Comparison of ENCODE assay signal across 25 cellular contexts in the genomic region with DNA sequence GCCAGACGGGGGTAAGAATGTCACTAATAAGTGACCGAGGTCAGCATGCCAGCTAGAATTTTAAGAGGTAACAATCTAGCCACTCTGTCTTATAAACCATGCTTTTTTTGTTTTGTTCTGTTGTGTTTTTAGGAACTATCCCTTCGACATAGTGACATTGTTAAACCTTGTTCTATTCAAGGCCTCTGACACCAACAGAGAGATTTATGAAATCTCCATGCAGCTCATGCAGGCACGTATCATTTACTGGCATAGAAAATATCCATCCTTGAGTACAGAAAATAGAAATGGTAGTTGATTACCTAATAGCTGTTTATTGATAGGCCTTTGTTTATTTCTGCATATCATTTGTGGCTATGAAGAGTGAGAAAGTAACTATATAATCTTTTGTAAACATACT.
DNase-seq lines count a peak whose midpoint lies in the region; ATAC-seq and TF ChIP-seq lines count a peak whose summit lies in the region.
"Had no signal": no experiment of that assay in that cellular context is flagged by ENCODE, and none has a peak within 500 bp of the region (broad histone marks: within the 10 kb centered on the region; RNA-seq: fewer than 3 reads in every experiment).

No MANE protein-coding gene starts in this region.

- TF ChIP-seq CTCF in heart right ventricle (IDR thresholded peaks at IDR 0.05) (no peak), psoas muscle (IDR thresholded peaks at IDR 0.05) (no peak), gastrocnemius medialis (IDR thresholded peaks at IDR 0.05 in 4 of 5, conservative IDR thresholded peaks at IDR 0.05 in 1 of 5) (no peak), ascending aorta (IDR thresholded peaks at IDR 0.05) (no peak)

- H3K27ac ChIP-seq in heart right ventricle (peak overlapping the region in 9 of 10 donors; percentile 21 to 73 (median 56)), psoas muscle (peak overlapping the region; percentile 4), gastrocnemius medialis (peak overlapping the region in 2 of 4 donors; percentile 45 to 63), ascending aorta (no peak overlapping the region)
- H3K27ac ChIP-seq: BLaER1 had no signal

- DNase-seq in heart right ventricle (no peak), Right ventricle myocardium superior (no peak), left ventricle myocardium superior (no peak), left cardiac atrium (no peak), psoas muscle (no peak), gastrocnemius medialis (no peak), ascending aorta (ENCODE audit: low spot score in 2 of 2) (no peak)
- no peak for DNase-seq in activated CD8-positive, alpha-beta memory T cell treated with anti-CD3 and anti-CD28 coated beads, Interleukin-2, amount 50 U/mL, for 4 hours
- DNase-seq: 8988T; ACHN; BE2C; C1 segment of cervical spinal cord; CD4-positive, alpha-beta memory T cell; CD4-positive, CD25-positive, alpha-beta regulatory T cell; CD8-positive, alpha-beta memory T cell; COR-L47; DMS 273 treated with DMSO at 0.1 percent for 48 hours; DMS153; DMS53; DMS79; DND-41; EL; GDM1 had no signal

- H3K4me3 ChIP-seq in heart right ventricle: no peak overlapping the region
- H3K4me3 ChIP-seq in psoas muscle: no peak overlapping the region
- H3K4me3 ChIP-seq in gastrocnemius medialis: no peak overlapping the region
- no peak overlapping the region for H3K4me3 ChIP-seq in ascending aorta
- H3K4me3 ChIP-seq: BLaER1, GM12878 had no signal

- TF ChIP-seq POLR2A in gastrocnemius medialis (IDR thresholded peaks at IDR 0.05): no peak

- ATAC-seq in heart right ventricle (peak in 4 of 8 donors; percentile 43 to 52 (median 47)), Right ventricle myocardium superior (ENCODE audit: poor library complexity) (no peak), left ventricle myocardium superior (peak; percentile 21), left cardiac atrium (no peak), psoas muscle (peak; percentile 68 to 95 (median 78)), gastrocnemius medialis (peak; percentile 56 to 82)
- ATAC-seq: GM12878 had no signal

- H3K4me1 ChIP-seq in heart right ventricle: peaks cover 0 to 56% (median 15%) of the 10 kb centered on the region in 9 donors
- no peaks in the 10 kb centered on the region for H3K4me1 ChIP-seq in psoas muscle
- peaks cover 0 to 4% of the 10 kb centered on the region in 2 donors for H3K4me1 ChIP-seq in gastrocnemius medialis
- no peaks in the 10 kb centered on the region for H3K4me1 ChIP-seq in ascending aorta

- intact Hi-C loops in heart right ventricle (cut with DNase I) (loop anchor here in 1 of 10 donors (5.0 to 10.0 kb wide), 2 partner anchors 35 to 287 kb away; no protein-coding TSS in a partner anchor), Right ventricle myocardium superior (cut with DNase I) (no loop called here), left ventricle myocardium superior (cut with micrococcal nuclease) (no loop called here), left cardiac atrium (cut with DNase I) (no loop called here), psoas muscle (cut with DNase I) (no loop called here), gastrocnemius medialis (cut with DNase I; ENCODE audit: low total_unique reads) (no loop called here), ascending aorta (cut with DNase I) (loop anchor here (5.0 kb wide), 1 partner anchor 35 kb away; no protein-coding TSS in a partner anchor)

- H3K27me3 ChIP-seq in heart right ventricle (no peaks in the 10 kb centered on the region), psoas muscle (ENCODE audit: insufficient read depth in 3 of 3, low read length in 2 of 3) (no peaks in the 10 kb centered on the region), gastrocnemius medialis (no peaks in the 10 kb centered on the region), ascending aorta (no peaks in the 10 kb centered on the region)
- H3K27me3 ChIP-seq: BE2C, BLaER1 had no signal

- H3K9me3 ChIP-seq in heart right ventricle (no peaks in the 10 kb centered on the region), psoas muscle (no peaks in the 10 kb centered on the region), gastrocnemius medialis (no peaks in the 10 kb centered on the region), ascending aorta (no peaks in the 10 kb centered on the region)
- H3K9me3 ChIP-seq: BE2C, BLaER1 had no signal

- peaks cover 0 to 62% (median 6%) of the 10 kb centered on the region in 9 donors for H3K36me3 ChIP-seq in heart right ventricle
- H3K36me3 ChIP-seq in psoas muscle (ENCODE audit: insufficient read depth in 1 of 2, low read depth in 1 of 2): peaks cover 0 to 36% of the 10 kb centered on the region in 2 donors
- peaks cover 0 to 6% of the 10 kb centered on the region in 2 donors for H3K36me3 ChIP-seq in gastrocnemius medialis
- H3K36me3 ChIP-seq in ascending aorta: peaks cover 0 to 17% of the 10 kb centered on the region in 2 donors
- H3K36me3 ChIP-seq: BE2C, BLaER1 had no signal

- in situ Hi-C loops in gastrocnemius medialis (cut with MboI; ENCODE audit: low sequenced_read_pairs in 4 of 4): no loop called here

- 66 to 68% methylated on average over 4 of the region's 4 CpGs for WGBS in heart right ventricle, 2 donors
- WGBS in psoas muscle, 3 donors: 55 to 71% (median 56%) methylated on average over 4 of the region's 4 CpGs

Comparison
In these comparisons a context has a peak if more than half of its experiments do, and no peak if none do; other contexts are left out.
1. ATAC-seq: peak in left ventricle myocardium superior (single experiment), psoas muscle (4 of 4) and gastrocnemius medialis (2 of 2); none in Right ventricle myocardium superior (single experiment) and left cardiac atrium (0 of 2).
2. H3K27ac ChIP-seq: peak in heart right ventricle (9 of 10) and psoas muscle (single experiment); none in ascending aorta (0 of 2).